In the genomic region with DNA sequence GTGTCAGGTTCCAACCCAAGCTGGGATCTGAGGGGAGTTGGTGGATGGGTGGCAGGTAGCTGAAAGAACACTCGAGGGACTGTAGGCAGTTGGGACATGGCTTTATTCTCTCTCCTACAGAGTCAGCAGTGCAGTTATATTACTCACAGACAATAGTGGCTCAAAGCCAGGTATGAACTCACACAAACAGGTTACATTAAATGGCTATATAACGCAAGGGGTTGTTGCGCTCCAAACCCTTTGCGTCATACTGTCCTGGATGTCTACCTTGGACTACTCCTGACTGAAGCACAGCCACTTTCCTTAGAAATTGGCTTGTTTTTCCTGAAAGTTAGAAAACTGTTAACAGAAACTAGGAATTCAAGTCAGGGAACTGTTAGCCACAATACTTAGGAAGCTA, we compare ENCODE assay signal across 24 cellular contexts.
A peak's percentile ranks its signal among the peaks of the same experiment; 100 is the strongest.
DNase-seq lines count a peak whose midpoint lies in the region; ATAC-seq, FAIRE-seq and TF ChIP-seq lines count a peak whose summit lies in the region.
"Had no signal": no experiment of that assay in that cellular context is flagged by ENCODE, and none has a peak within 500 bp of the region (broad histone marks: within the 10 kb centered on the region; RNA-seq: fewer than 3 reads in every experiment).

No MANE protein-coding gene starts in this region.

- H3K4me3 Mint-ChIP-seq in activated T-cell treated with anti-CD3 and anti-CD28 coated beads, Interleukin-2, amount 50 U/mL, for 24 hours, result no peak overlapping the region
- no peak overlapping the region for H3K4me3 Mint-ChIP-seq in activated T-cell treated with anti-CD3 and anti-CD28 coated beads, Interleukin-2, amount 50 U/mL, for 4 hours
- H3K4me3 Mint-ChIP-seq in naive thymus-derived CD8-positive, alpha-beta T cell, result no peak overlapping the region
- H3K4me3 Mint-ChIP-seq: HFFc6, T-helper 17 cell had no signal

- H3K4me3 ChIP-seq in bronchial epithelial cell (ENCODE audit: low read depth, low read length) (no peak overlapping the region), fibroblast of the aortic adventitia (ENCODE audit: low read depth, low read length) (no peak overlapping the region), skeletal muscle cell (ENCODE audit: low read depth, low read length) (no peak overlapping the region)
- H3K4me3 ChIP-seq: adrenal gland, hepatocyte, right lobe of liver, SJSA1 had no signal

- H3K9me3 Mint-ChIP-seq in activated T-cell treated with anti-CD3 and anti-CD28 coated beads, Interleukin-2, amount 50 U/mL, for 24 hours, result peaks cover 11% of the 10 kb centered on the region
- peaks cover 12% of the 10 kb centered on the region for H3K9me3 Mint-ChIP-seq in activated T-cell treated with anti-CD3 and anti-CD28 coated beads, Interleukin-2, amount 50 U/mL, for 4 hours
- H3K9me3 Mint-ChIP-seq in naive thymus-derived CD8-positive, alpha-beta T cell, result peaks cover 0 to 22% (median 18%) of the 10 kb centered on the region in 9 donors

- TF ChIP-seq CTCF in bronchial epithelial cell (IDR thresholded peaks at IDR 0.05; ENCODE audit: insufficient read depth, low read length, severe bottlenecking) (no peak), fibroblast of the aortic adventitia (IDR thresholded peaks at IDR 0.05; ENCODE audit: insufficient read depth, low read length) (no peak)

- POLR2A ChIA-PET in naive thymus-derived CD8-positive, alpha-beta T cell (lab: Charles Lee), result no interaction called here

- H3K27me3 Mint-ChIP-seq in activated T-cell treated with anti-CD3 and anti-CD28 coated beads, Interleukin-2, amount 50 U/mL, for 24 hours, result no peaks in the 10 kb centered on the region
- no peaks in the 10 kb centered on the region for H3K27me3 Mint-ChIP-seq in activated T-cell treated with anti-CD3 and anti-CD28 coated beads, Interleukin-2, amount 50 U/mL, for 4 hours (ENCODE audit: low read depth)
- no peaks in the 10 kb centered on the region for H3K27me3 Mint-ChIP-seq in naive thymus-derived CD8-positive, alpha-beta T cell
- H3K27me3 Mint-ChIP-seq: T-helper 17 cell had no signal

- no peaks in the 10 kb centered on the region for H3K27me3 ChIP-seq in bronchial epithelial cell (ENCODE audit: control insufficient read depth, insufficient read depth, low read length)
- H3K27me3 ChIP-seq: adrenal gland, BE2C, hepatocyte, right lobe of liver, SJSA1 had no signal

- peaks cover 2% of the 10 kb centered on the region for H3K4me1 Mint-ChIP-seq in activated T-cell treated with anti-CD3 and anti-CD28 coated beads, Interleukin-2, amount 50 U/mL, for 24 hours (ENCODE audit: low read depth)
- H3K4me1 Mint-ChIP-seq in activated T-cell treated with anti-CD3 and anti-CD28 coated beads, Interleukin-2, amount 50 U/mL, for 4 hours (ENCODE audit: low read depth), result peaks cover 5% of the 10 kb centered on the region
- peaks cover 0 to 2% (median 0%) of the 10 kb centered on the region in 4 donors for H3K4me1 Mint-ChIP-seq in naive thymus-derived CD8-positive, alpha-beta T cell

- DNase-seq in activated T-cell treated with anti-CD3 and anti-CD28 coated beads, Interleukin-2, amount 50 U/mL, for 24 hours, result no peak
- DNase-seq in activated T-cell treated with anti-CD3 and anti-CD28 coated beads, Interleukin-2, amount 50 U/mL, for 4 hours, result no peak
- peak; percentile 83 for DNase-seq in bronchial epithelial cell (ENCODE audit: low read depth)
- DNase-seq in fibroblast of the aortic adventitia (ENCODE audit: low read depth), result peak; percentile 58
- peak; percentile 35 for DNase-seq in skeletal muscle cell (ENCODE audit: low read depth)
- no peak for DNase-seq in CD1c-positive myeloid dendritic cell (ENCODE audit: extremely low spot score)
- no peak for DNase-seq in naive thymus-derived CD8-positive, alpha-beta T cell
- DNase-seq: activated CD4-positive, alpha-beta T cell treated with anti-CD3 and anti-CD28 coated beads, Interleukin-2, amount 50 U/mL, for 1 hour; activated gamma-delta T cell; adrenal gland; BE2C; COR-L47; effector memory CD4-positive, alpha-beta T cell; HFFc6; NCI-H146; NCI-H82; right lobe of liver; T-helper 17 cell had no signal

- no peaks in the 10 kb centered on the region for H3K36me3 ChIP-seq in bronchial epithelial cell (ENCODE audit: control insufficient read depth, insufficient read depth, low read length)
- H3K36me3 ChIP-seq: BE2C had no signal

- peaks cover 97% of the 10 kb centered on the region for H3K36me3 Mint-ChIP-seq in activated T-cell treated with anti-CD3 and anti-CD28 coated beads, Interleukin-2, amount 50 U/mL, for 24 hours (ENCODE audit: low read depth)
- peaks cover 71% of the 10 kb centered on the region for H3K36me3 Mint-ChIP-seq in activated T-cell treated with anti-CD3 and anti-CD28 coated beads, Interleukin-2, amount 50 U/mL, for 4 hours (ENCODE audit: insufficient read depth)
- H3K36me3 Mint-ChIP-seq in naive thymus-derived CD8-positive, alpha-beta T cell, result peaks cover 31 to 85% (median 67%) of the 10 kb centered on the region in 3 donors

- no peak for ATAC-seq in activated T-cell treated with anti-CD3 and anti-CD28 coated beads, Interleukin-2, amount 50 U/mL, for 4 hours
- ATAC-seq in naive thymus-derived CD8-positive, alpha-beta T cell, result no peak
- no peak for ATAC-seq in GM18517 (IDR thresholded peaks at IDR 0.05; ENCODE audit: unreplicated experiment)
- ATAC-seq: HepG2, right lobe of liver, T-helper 17 cell had no signal

- peak overlapping the region; percentile 67 for H3K27ac Mint-ChIP-seq in activated T-cell treated with anti-CD3 and anti-CD28 coated beads, Interleukin-2, amount 50 U/mL, for 24 hours
- H3K27ac Mint-ChIP-seq in naive thymus-derived CD8-positive, alpha-beta T cell, result no peak overlapping the region
- H3K27ac Mint-ChIP-seq: HFFc6, T-helper 17 cell had no signal

- FAIRE-seq in bronchial epithelial cell (lab: Jason Lieb, UNC), result no peak
- FAIRE-seq: A204.1, HepG2, islet of Langerhans had no signal

Comparison
In these comparisons a context has a peak if more than half of its experiments do, and no peak if none do; other contexts are left out.
1. DNase-seq: peak in bronchial epithelial cell (single experiment), fibroblast of the aortic adventitia (single experiment) and skeletal muscle cell (single experiment); none in activated T-cell treated with anti-CD3 and anti-CD28 coated beads, Interleukin-2, amount 50 U/mL, for 24 hours (single experiment), activated T-cell treated with anti-CD3 and anti-CD28 coated beads, Interleukin-2, amount 50 U/mL, for 4 hours (single experiment), CD1c-positive myeloid dendritic cell (single experiment) and naive thymus-derived CD8-positive, alpha-beta T cell (0 of 10).